In the genomic region with DNA sequence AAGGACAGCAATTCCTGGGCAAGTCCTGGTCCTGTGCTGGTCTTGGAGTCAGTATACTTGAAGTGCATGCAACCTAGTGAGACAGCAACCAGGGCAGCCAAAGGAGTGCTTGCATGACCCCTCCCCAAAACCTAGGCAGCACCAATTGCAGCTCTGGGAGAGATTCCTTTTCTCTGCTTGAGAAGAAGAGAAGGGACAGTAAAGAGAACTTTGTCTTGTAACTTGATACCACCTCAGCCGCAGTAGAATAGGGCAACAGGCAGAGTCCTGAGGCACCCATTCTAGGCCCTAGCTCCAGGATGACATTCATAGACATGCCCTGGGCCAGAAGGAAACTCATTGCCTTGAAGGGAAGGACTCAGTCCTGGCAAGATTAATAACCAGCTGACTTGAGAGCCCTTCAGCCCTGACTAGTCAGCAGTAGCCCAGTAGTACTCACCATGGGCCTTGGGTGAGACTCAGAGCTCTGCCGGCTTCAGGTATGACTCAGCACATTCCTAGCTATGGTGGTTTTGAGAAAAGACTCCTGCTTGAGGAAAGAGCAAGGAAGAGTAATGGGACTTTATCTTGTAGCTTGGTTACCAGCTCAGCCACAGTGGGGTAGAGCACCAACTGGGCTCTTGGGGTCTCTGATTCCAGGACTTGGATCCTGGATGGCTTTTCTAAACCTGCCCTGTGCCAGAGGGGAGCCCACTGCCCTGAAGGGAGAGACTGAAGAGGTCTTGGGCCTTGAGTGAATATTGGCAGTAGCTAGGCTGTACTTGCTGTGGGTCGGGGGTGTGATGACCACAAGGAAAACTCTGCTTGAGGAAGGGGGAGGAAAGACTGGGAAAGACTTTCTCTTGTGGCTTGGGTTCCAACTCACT, we compare ENCODE assay signal across 9 cellular contexts.
A peak's percentile ranks its signal among the peaks of the same experiment; 100 is the strongest.
DNase-seq lines count a peak whose midpoint lies in the region; ATAC-seq and TF ChIP-seq lines count a peak whose summit lies in the region.
"Had no signal": no experiment of that assay in that cellular context is flagged by ENCODE, and none has a peak within 500 bp of the region (broad histone marks: within the 10 kb centered on the region; RNA-seq: fewer than 3 reads in every experiment).

No MANE protein-coding gene starts in this region.

- no peak overlapping the region for H3K27ac ChIP-seq in ACC112 (ENCODE audit: low read depth, low read length)

- DNase-seq in iPS DF 4.7 (ENCODE audit: extremely low read depth, low spot score) (peak; percentile 46), DMS79 treated with DMSO at 0.1 percent for 48 hours (lab: John Stamatoyannopoulos, UW) (no peak), NCI-H2227 (lab: John Stamatoyannopoulos, UW; ENCODE audit: unreplicated experiment) (no peak)
- DNase-seq in stimulated activated CD4-positive, alpha-beta T cell treated with anti-CD3 and anti-CD28 coated beads, Interleukin-2, amount 100 ng/mL, for 48 hours, result no peak
- DNase-seq: effector memory CD4-positive, alpha-beta T cell had no signal

- H3K4me1 ChIP-seq in ACC112 (ENCODE audit: control insufficient read depth, insufficient read depth, low read length, unreplicated experiment), result peaks cover 6% of the 10 kb centered on the region

- H2AFZ ChIP-seq in ACC112 (ENCODE audit: low read length, unreplicated experiment), result peak overlapping the region; percentile 50

- peak; percentile 43 for ATAC-seq in HG02588 (IDR thresholded peaks at IDR 0.05; ENCODE audit: unreplicated experiment)
- ATAC-seq in SK-N-SH treated with all-trans-retinoic acid at 6 μM for 48 hours, result peak; percentile 94
- no peak for ATAC-seq in HG02610 (IDR thresholded peaks at IDR 0.05; ENCODE audit: unreplicated experiment)

- no peaks in the 10 kb centered on the region for H3K27me3 ChIP-seq in ACC112 (ENCODE audit: insufficient read depth, low read length)

- H3K36me3 ChIP-seq in ACC112 (ENCODE audit: insufficient read depth, low read length), result no peaks in the 10 kb centered on the region

- H3K79me2 ChIP-seq in ACC112 (ENCODE audit: control insufficient read depth, insufficient read depth, low read length, unreplicated experiment), result no peaks in the 10 kb centered on the region

- H3K4me3 ChIP-seq in ACC112 (ENCODE audit: low read depth, low read length), result no peak overlapping the region

TF ChIP-seq in SK-N-SH treated with all-trans-retinoic acid at 6 μM for 48 hours, 23 proteins besides CTCF, POLR2A, EP300 and RAD21:
- TF ChIP-seq ARNTL (CRISPR knock-in tag; IDR thresholded peaks at IDR 0.05; ENCODE audit: borderline replicate concordance, low read depth), result no peak
- TF ChIP-seq ZC3H10 (CRISPR knock-in tag; IDR thresholded peaks at IDR 0.05), result no peak
- TF ChIP-seq ZNF8 (CRISPR knock-in tag; IDR thresholded peaks at IDR 0.05), result no peak
- TF ChIP-seq ISL1 (CRISPR knock-in tag; IDR thresholded peaks at IDR 0.05), result no peak
- TF ChIP-seq CREB5 (CRISPR knock-in tag; IDR thresholded peaks at IDR 0.05; ENCODE audit: low read depth), result no peak
- no peak for TF ChIP-seq TCF4 (CRISPR knock-in tag; IDR thresholded peaks at IDR 0.05; ENCODE audit: borderline replicate concordance)
- TF ChIP-seq PATZ1 (CRISPR knock-in tag; IDR thresholded peaks at IDR 0.05; ENCODE audit: borderline replicate concordance), result no peak
- no peak for TF ChIP-seq PPARA (CRISPR knock-in tag; IDR thresholded peaks at IDR 0.05; ENCODE audit: borderline replicate concordance)
- no peak for TF ChIP-seq BACH2 (CRISPR knock-in tag; IDR thresholded peaks at IDR 0.05; ENCODE audit: borderline replicate concordance)
- no peak for TF ChIP-seq TOX (CRISPR knock-in tag; IDR thresholded peaks at IDR 0.05; ENCODE audit: borderline replicate concordance)
- no peak for TF ChIP-seq ZFP30 (CRISPR knock-in tag; IDR thresholded peaks at IDR 0.05)
- no peak for TF ChIP-seq ZNF70 (CRISPR knock-in tag; IDR thresholded peaks at IDR 0.05)
- no peak for TF ChIP-seq ZNF565 (CRISPR knock-in tag; conservative IDR thresholded peaks at IDR 0.05; ENCODE audit: low read depth)
